ENCODE assay signal across 8 cellular contexts in genomic region chr21:46634966-46635323, GRCh38. TPM values are rescaled to one million over a fixed set of nuclear protein-coding genes. Genes with fewer than 3 reads are reported as not detected.
A peak's percentile ranks its signal among the peaks of the same experiment; 100 is the strongest.
DNase-seq lines count a peak whose midpoint lies in the region; ATAC-seq, FAIRE-seq and TF ChIP-seq lines count a peak whose summit lies in the region.

No MANE protein-coding gene starts in this region.

- H3K9me3 ChIP-seq in A549: no peaks in the 10 kb centered on the region
- H3K9me3 ChIP-seq in neutrophil: no peaks in the 10 kb centered on the region

- TF ChIP-seq RAD21 in A549 (conservative IDR thresholded peaks at IDR 0.05 in 1 of 2, IDR thresholded peaks at IDR 0.05 in 1 of 2): no peak

- CTCF ChIA-PET in A549 (lab: Yijun Ruan, JAX): interaction anchor here (1.0 kb wide), 1 partner anchor 9 kb away, joined by 3 read pairs; no protein-coding TSS in a partner anchor

- H3K27me3 ChIP-seq in neutrophil: no peaks in the 10 kb centered on the region

- 12% methylated on average over 10 of the region's 14 CpGs for WGBS in A549 (ENCODE audit: missing lambda C conversion rate)

- intact Hi-C loops in activated T-helper 2 cell treated with anti-CD3 and anti-CD28 coated beads, Interferon-gamma antibody, Interleukin-2, Interleukin-4, amounts not matched to agents 10 μg/mL and 5 μg/mL and 100 μg/mL, durations not matched to agents 14 hours and 24 hours and 36 hours (cut with micrococcal nuclease): loop anchor here (1.0 kb wide), 1 partner anchor 177 kb away; the partner anchor contains the start of gene DIP2A

- H3K4me3 Mint-ChIP-seq in activated T-helper 2 cell treated with anti-CD3 and anti-CD28 coated beads, Interferon-gamma antibody, Interleukin-2, Interleukin-4, amounts not matched to agents 10 μg/mL and 5 μg/mL and 100 μg/mL, durations not matched to agents 14 hours and 24 hours and 36 hours (ENCODE audit: low read depth): peak overlapping the region; percentile 93

- peaks cover 4% of the 10 kb centered on the region for H3K9me3 Mint-ChIP-seq in activated T-helper 2 cell treated with anti-CD3 and anti-CD28 coated beads, Interferon-gamma antibody, Interleukin-2, Interleukin-4, amounts not matched to agents 10 μg/mL and 5 μg/mL and 100 μg/mL, durations not matched to agents 14 hours and 24 hours and 36 hours

- peaks cover 7% of the 10 kb centered on the region for H3K27me3 Mint-ChIP-seq in activated T-helper 2 cell treated with anti-CD3 and anti-CD28 coated beads, Interferon-gamma antibody, Interleukin-2, Interleukin-4, amounts not matched to agents 10 μg/mL and 5 μg/mL and 100 μg/mL, durations not matched to agents 14 hours and 24 hours and 36 hours (ENCODE audit: low read depth)

- H3K36me3 ChIP-seq in neutrophil: peaks cover 8% of the 10 kb centered on the region

- peaks cover 22% of the 10 kb centered on the region for H3K36me3 Mint-ChIP-seq in activated T-helper 2 cell treated with anti-CD3 and anti-CD28 coated beads, Interferon-gamma antibody, Interleukin-2, Interleukin-4, amounts not matched to agents 10 μg/mL and 5 μg/mL and 100 μg/mL, durations not matched to agents 14 hours and 24 hours and 36 hours (ENCODE audit: low read depth)

- POLR2A ChIA-PET in A549 (lab: Yijun Ruan, JAX): interaction anchor here (0.6 to 2.0 kb wide), 10 partner anchors 9 to 492 kb away, joined by 3 to 13 read pairs (median 5); partner anchors contain the start of gene DIP2A

- H3K4me1 ChIP-seq in A549 (peaks cover 36% of the 10 kb centered on the region; the same call in 2 of the 3 replicates), neutrophil (ENCODE audit: control insufficient read depth in 1 of 2, insufficient read depth in 1 of 2, low read depth in 1 of 2, low read length in 1 of 2) (peaks cover 48 to 52% of the 10 kb centered on the region in 2 experiments)

- no peak for FAIRE-seq in A549 (lab: Jason Lieb, UNC)

- H3K4me2 ChIP-seq in A549: peak overlapping the region; percentile 78

- TF ChIP-seq EP300 in A549 (IDR thresholded peaks at IDR 0.05): no peak

- ATAC-seq in A549 (peak; percentile 70 to 76), HG03196 (IDR thresholded peaks at IDR 0.05; ENCODE audit: unreplicated experiment) (peak; percentile 3)

- H3K27ac Mint-ChIP-seq in activated T-helper 2 cell treated with anti-CD3 and anti-CD28 coated beads, Interferon-gamma antibody, Interleukin-2, Interleukin-4, amounts not matched to agents 10 μg/mL and 5 μg/mL and 100 μg/mL, durations not matched to agents 14 hours and 24 hours and 36 hours: peak overlapping the region; percentile 97

- peaks cover 57% of the 10 kb centered on the region for H3K4me1 Mint-ChIP-seq in activated T-helper 2 cell treated with anti-CD3 and anti-CD28 coated beads, Interferon-gamma antibody, Interleukin-2, Interleukin-4, amounts not matched to agents 10 μg/mL and 5 μg/mL and 100 μg/mL, durations not matched to agents 14 hours and 24 hours and 36 hours (ENCODE audit: low read depth)

- H3K27ac ChIP-seq in A549 (peak overlapping the region; percentile 91 to 92), neutrophil (peak overlapping the region; percentile 98)

- TF ChIP-seq CTCF in A549 (IDR thresholded peaks at IDR 0.05): no peak
- peak; percentile 21 for TF ChIP-seq CTCF in GM10266 (IDR thresholded peaks at IDR 0.05; ENCODE audit: control insufficient read depth, insufficient read depth, low read depth, missing control alignments)
- TF ChIP-seq CTCF in neutrophil (IDR thresholded peaks at IDR 0.05): peak; percentile 28

- TF ChIP-seq POLR2A in A549 (IDR thresholded peaks at IDR 0.05; ENCODE audit: low read length): no peak

- DNase-seq in A549 (ENCODE audit: low read depth in 1 of 2, low spot score in 1 of 2): peak; percentile 31 to 79
- DNase-seq in GM10266 (ENCODE audit: extremely low spot score): peak; percentile 57
- DNase-seq in NCI-H446 treated with DMSO at 0.1 percent for 48 hours (lab: John Stamatoyannopoulos, UW): peak; percentile 54
- DNase-seq in activated T-helper 2 cell treated with anti-CD3 and anti-CD28 coated beads, Interferon-gamma antibody, Interleukin-2, Interleukin-4, amounts not matched to agents 10 μg/mL and 5 μg/mL and 100 μg/mL, durations not matched to agents 14 hours and 24 hours and 36 hours (ENCODE audit: low spot score): no peak
- DNase-seq in glomerular endothelial cell (ENCODE audit: extremely low read depth, low read depth, low spot score): peak; percentile 55
- no peak for DNase-seq in activated CD8-positive, alpha-beta memory T cell treated with anti-CD3 and anti-CD28 coated beads, Interleukin-2, amount 50 U/mL, for 48 hours

- H3K4me3 ChIP-seq in A549 (peak overlapping the region; percentile 65), neutrophil (ENCODE audit: low read depth in 1 of 2, low read length in 1 of 2) (peak overlapping the region; percentile 86 to 100)

TF ChIP-seq in A549, 52 proteins besides CTCF, POLR2A, EP300 and RAD21:
- no peak for TF ChIP-seq TP53 (CRISPR knock-in tag; IDR thresholded peaks at IDR 0.05)

RNA-seq across cellular contexts. Expression of gene PRMT2, which starts 0.5 kb away (rescaled TPM):
- polyA plus RNA-seq in A549 (2011; rRNA removed) (64.1 and 69.2 TPM in 2 replicates), A549 (2017; fragmentation: RNase III; extraction: RNeasy Plus Mini Kit Qiagen cat#74134 plus additional on column Dnase treatment) (68.8 to 75.3 TPM (median 75.1 TPM) in 3 replicates)
- polyA plus RNA-seq in A549 (2012; cell fraction: cytosol; rRNA removed): 92.9 and 109 TPM in 2 replicates
- polyA plus RNA-seq in A549 (2012; cell fraction: nucleus; rRNA removed): 63.8 and 71.4 TPM in 2 replicates
- 38.9 and 46.1 TPM in 2 replicates for polyA minus RNA-seq in A549 (2011; rRNA and poly(A)+ RNA removed)
- 71.0 and 73.9 TPM in 2 replicates for total RNA-seq in activated T-helper 2 cell treated with anti-CD3 and anti-CD28 coated beads, Interferon-gamma antibody, Interleukin-2, Interleukin-4, amounts not matched to agents 10 μg/mL and 5 μg/mL and 100 μg/mL, durations not matched to agents 14 hours and 24 hours and 36 hours
- total RNA-seq in glomerular endothelial cell: 112 and 133 TPM in 2 replicates

RNA-seq across cellular contexts. Expression of gene S100B, which starts 30.1 kb away (rescaled TPM):
- polyA plus RNA-seq in A549 (2011; rRNA removed) (not detected in 2 replicates), A549 (2017; fragmentation: RNase III; extraction: RNeasy Plus Mini Kit Qiagen cat#74134 plus additional on column Dnase treatment) (not detected in 3 replicates)
- polyA plus RNA-seq in A549 (2012; cell fraction: cytosol; rRNA removed): not detected in 2 replicates
- not detected in 2 replicates for polyA plus RNA-seq in A549 (2012; cell fraction: nucleus; rRNA removed)
- not detected in 2 replicates for polyA minus RNA-seq in A549 (2011; rRNA and poly(A)+ RNA removed)
- total RNA-seq in activated T-helper 2 cell treated with anti-CD3 and anti-CD28 coated beads, Interferon-gamma antibody, Interleukin-2, Interleukin-4, amounts not matched to agents 10 μg/mL and 5 μg/mL and 100 μg/mL, durations not matched to agents 14 hours and 24 hours and 36 hours: not detected in 2 replicates
- not detected in 2 replicates for total RNA-seq in glomerular endothelial cell

Comparison
In these comparisons a context has a peak if more than half of its experiments do, and no peak if none do; other contexts are left out.
1. DNase-seq: peak in A549 (2 of 2), GM10266 (single experiment), NCI-H446 treated with DMSO at 0.1 percent for 48 hours (single experiment) and glomerular endothelial cell (single experiment); none in activated T-helper 2 cell treated with anti-CD3 and anti-CD28 coated beads, Interferon-gamma antibody, Interleukin-2, Interleukin-4, amounts not matched to agents 10 μg/mL and 5 μg/mL and 100 μg/mL, durations not matched to agents 14 hours and 24 hours and 36 hours (single experiment) and activated CD8-positive, alpha-beta memory T cell treated with anti-CD3 and anti-CD28 coated beads, Interleukin-2, amount 50 U/mL, for 48 hours (single experiment).